Comparison of ENCODE assay signal across 8 cellular contexts in the genomic region with DNA sequence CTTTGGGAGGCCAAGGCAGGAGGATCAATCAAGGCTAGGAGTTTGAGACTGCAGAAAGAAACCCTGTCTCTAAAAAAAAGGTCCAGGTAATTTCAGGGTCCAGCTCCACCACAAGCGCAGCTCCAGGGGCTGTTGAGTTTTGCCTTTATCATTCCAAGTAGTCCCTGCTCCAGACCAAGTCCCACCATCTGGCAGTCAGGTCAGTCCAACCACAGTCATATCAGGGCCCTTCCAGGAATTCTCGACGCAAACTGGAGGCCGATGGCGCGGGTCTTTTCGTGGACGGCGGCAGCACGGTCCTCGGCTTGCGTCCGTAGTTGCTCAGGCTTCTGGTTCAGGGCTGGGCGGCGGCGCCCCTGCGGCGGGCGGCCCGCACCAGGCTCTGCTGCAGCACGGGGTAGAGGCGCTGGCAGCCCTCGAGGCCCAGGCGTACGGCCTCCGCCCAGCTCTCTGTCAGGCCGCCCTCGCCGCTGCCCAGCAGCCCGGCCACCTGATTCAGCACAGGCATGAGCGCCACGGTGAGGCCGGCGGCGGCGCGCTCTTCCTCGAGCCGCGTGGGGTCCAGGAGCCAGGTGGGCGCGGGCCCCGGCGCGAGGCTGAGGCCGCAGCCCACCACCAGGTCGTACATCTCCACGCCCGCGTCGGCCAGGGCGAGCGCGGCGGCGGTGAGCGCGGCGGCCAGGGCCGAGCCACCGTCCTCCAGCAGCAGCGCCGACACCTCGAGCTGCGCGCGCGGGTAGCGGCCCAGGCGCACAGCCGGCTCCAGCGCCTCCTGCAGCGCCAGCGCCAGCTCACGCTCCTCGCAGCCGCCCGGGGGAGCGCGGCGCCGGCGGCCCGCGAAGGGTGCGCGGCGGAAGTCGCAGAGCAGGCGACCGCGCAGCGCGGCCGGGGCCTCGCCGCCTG. TPM values are rescaled to one million over a fixed set of nuclear protein-coding genes. Genes with fewer than 3 reads are reported as not detected.
DNase-seq lines count a peak whose midpoint lies in the region; ATAC-seq, FAIRE-seq and TF ChIP-seq lines count a peak whose summit lies in the region.

No MANE protein-coding gene starts in this region.

- H3K4me1 Mint-ChIP-seq in osteocyte (ENCODE audit: unreplicated experiment), result peaks cover 22% of the 10 kb centered on the region

- TF ChIP-seq CTCF in NB4 (IDR thresholded peaks at IDR 0.05; ENCODE audit: low read depth, low read length) (no peak), osteocyte (IDR thresholded peaks at IDR 0.05) (no peak)

- H3K9me3 Mint-ChIP-seq in osteocyte (ENCODE audit: unreplicated experiment), result no peaks in the 10 kb centered on the region

- peak overlapping the region; percentile 88 for H3K4me3 ChIP-seq in NB4 (ENCODE audit: low read depth, low read length)

- H3K36me3 Mint-ChIP-seq in osteocyte (ENCODE audit: unreplicated experiment), result peaks cover 28% of the 10 kb centered on the region

- no peak for TF ChIP-seq POLR2A in NB4 (IDR thresholded peaks at IDR 0.05; ENCODE audit: extremely low read depth, insufficient read length)

- ATAC-seq in HG02642 (IDR thresholded peaks at IDR 0.05; ENCODE audit: poor library complexity, unreplicated experiment), result peak; percentile 46

- DNase-seq in NOMO-1 (lab: John Stamatoyannopoulos, UW; ENCODE audit: unreplicated experiment in 2 of 2) (peak; percentile 21 to 56), NOMO-1 treated with DMSO at 0.1 percent for 48 hours (lab: John Stamatoyannopoulos, UW; ENCODE audit: unreplicated experiment) (no peak), NB4 (ENCODE audit: low read depth) (peak; percentile 79), frontal cortex (ENCODE audit: low spot score in 2 of 2) (peak; percentile 59 to 60), osteocyte (ENCODE audit: extremely low spot score, unreplicated experiment) (no peak), HK-2 (ENCODE audit: unreplicated experiment) (no peak)
- DNase-seq in activated T-helper 9 cell treated with anti-CD3 and anti-CD28 coated beads, Interleukin-2, amount 50 U/mL, for 16 hours (ENCODE audit: low read depth), result peak; percentile 23

- H3K27me3 Mint-ChIP-seq in osteocyte (ENCODE audit: unreplicated experiment), result no peaks in the 10 kb centered on the region

- no peak for FAIRE-seq in frontal cortex (lab: Jason Lieb, UNC)

- peak overlapping the region; percentile 64 for H3K27ac Mint-ChIP-seq in osteocyte (ENCODE audit: unreplicated experiment)

- H3K4me3 Mint-ChIP-seq in osteocyte (ENCODE audit: unreplicated experiment), result peak overlapping the region; percentile 66

RNA-seq across cellular contexts. Expression of a gene that starts 0.7 kb away (rescaled TPM):
- total RNA-seq in frontal cortex (118 TPM), osteocyte (55.2 and 66.2 TPM in 2 replicates)

RNA-seq across cellular contexts. Expression of a gene that starts 38.3 kb away (rescaled TPM):
- total RNA-seq in frontal cortex, result 79.1 TPM
- total RNA-seq in osteocyte, result 297 and 313 TPM in 2 replicates

RNA-seq across cellular contexts. Expression of a gene that starts 48.0 kb away (rescaled TPM):
- total RNA-seq in frontal cortex, result 25.3 TPM
- 30.0 and 37.1 TPM in 2 replicates for total RNA-seq in osteocyte

Comparison
In these comparisons a context has a peak if more than half of its experiments do, and no peak if none do; other contexts are left out.
1. DNase-seq: peak in NOMO-1 (2 of 2), NB4 (single experiment), activated T-helper 9 cell treated with anti-CD3 and anti-CD28 coated beads, Interleukin-2, amount 50 U/mL, for 16 hours (single experiment) and frontal cortex (2 of 2); none in NOMO-1 treated with DMSO at 0.1 percent for 48 hours (single experiment), osteocyte (single experiment) and HK-2 (single experiment).